14 cellular contexts compared by ENCODE assay signal in genomic region chr10:69303632-69304035, GRCh38. TPM values are rescaled to one million over a fixed set of nuclear protein-coding genes. Genes with fewer than 3 reads are reported as not detected.
DNase-seq lines count a peak whose midpoint lies in the region; ATAC-seq and TF ChIP-seq lines count a peak whose summit lies in the region.
"Had no signal": no experiment of that assay in that cellular context is flagged by ENCODE, and none has a peak within 500 bp of the region (broad histone marks: within the 10 kb centered on the region; RNA-seq: fewer than 3 reads in every experiment).

No MANE protein-coding gene starts in this region.

- CTCF ChIA-PET in PC-3 (lab: Charles Lee): no interaction called here

- no TSS peak for BruUV-seq in PC-3 (replicated peaks; lab: Mats Ljungman, UMichigan)

- H3K4me1 ChIP-seq in PC-3 (ENCODE audit: insufficient read depth, low read length) (peaks cover 10% of the 10 kb centered on the region), upper lobe of right lung (no peaks in the 10 kb centered on the region)
- H3K4me1 ChIP-seq: parathyroid adenoma had no signal

- H3K9me2 ChIP-seq in PC-3 (replicated peaks; ENCODE audit: low read length): no peaks in the 10 kb centered on the region

- H3K9ac ChIP-seq in PC-3 (ENCODE audit: low read length): no peak overlapping the region
- H3K9ac ChIP-seq: parathyroid adenoma had no signal

- no peaks in the 10 kb centered on the region for H3F3A ChIP-seq in PC-3 (ENCODE audit: low read length, unreplicated experiment)

- H3K27me3 ChIP-seq in PC-3 (ENCODE audit: low read length) (no peaks in the 10 kb centered on the region), upper lobe of right lung (no peaks in the 10 kb centered on the region)

- H3K4me2 ChIP-seq in PC-3 (ENCODE audit: low read length): peak overlapping the region; percentile 2; the same call in 1 of the 2 replicates

- H4K20me1 ChIP-seq in PC-3 (ENCODE audit: low read length): no peaks in the 10 kb centered on the region

- ATAC-seq in PC-3 (peak; percentile 53), upper lobe of right lung (peak; percentile 28)

- H2AFZ ChIP-seq in PC-3 (ENCODE audit: low read length): no peak overlapping the region
- H2AFZ ChIP-seq: parathyroid adenoma had no signal

- POLR2A ChIA-PET in PC-3 (lab: Charles Lee; ENCODE audit: unreplicated experiment): interaction anchor here (0.7 kb wide), 1 partner anchor 105 kb away, joined by 5 read pairs; no protein-coding TSS in a partner anchor

- H3K27ac ChIP-seq in PC-3 (ENCODE audit: low read length): no peak overlapping the region
- no peak overlapping the region for H3K27ac ChIP-seq in upper lobe of right lung
- H3K27ac ChIP-seq: parathyroid adenoma had no signal

- no peaks in the 10 kb centered on the region for H3K79me2 ChIP-seq in PC-3 (ENCODE audit: low read length)
- H3K79me2 ChIP-seq: parathyroid adenoma had no signal

- TF ChIP-seq CTCF in PC-3 (conservative IDR thresholded peaks at IDR 0.05; ENCODE audit: low read depth, low read length) (no peak), epithelial cell of esophagus (IDR thresholded peaks at IDR 0.05; ENCODE audit: insufficient read depth, low read depth, low read length, missing control alignments) (no peak), upper lobe of right lung (IDR thresholded peaks at IDR 0.05) (no peak)

- H3K4me3 ChIP-seq in PC-3 (ENCODE audit: low read length) (no peak overlapping the region), epithelial cell of esophagus (ENCODE audit: low read length) (no peak overlapping the region), upper lobe of right lung (no peak overlapping the region)

- DNase-seq in stimulated activated CD4-positive, alpha-beta T cell treated with anti-CD3 and anti-CD28 coated beads, Interleukin-1b, Interleukin-23, amount 100 ng/mL, for 48 hours: peak; percentile 33
- DNase-seq in stimulated activated CD4-positive, alpha-beta T cell treated with anti-CD3 and anti-CD28 coated beads, Interleukin-12 subunit alpha, Interleukin-12 subunit beta, amount 100 ng/mL, for 4 hours: no peak
- peak; percentile 84 for DNase-seq in PC-3
- peak; percentile 62 for DNase-seq in epithelial cell of esophagus (ENCODE audit: low read depth)
- no peak for DNase-seq in upper lobe of right lung
- DNase-seq in activated effector memory CD4-positive, alpha-beta T cell treated with Interleukin-2 at 50 U/mL for 16 hours: no peak
- no peak for DNase-seq in mucosa of gallbladder (ENCODE audit: low spot score)
- no peak for DNase-seq in GOT3 (lab: John Stamatoyannopoulos, UW)
- DNase-seq: activated naive CD4-positive, alpha-beta T cell treated with Interleukin-2 at 50 U/mL for 16 hours; AML-193; NCI-H1417; NCI-H345; small intestine had no signal

- intact Hi-C loops in PC-3 (cut with micrococcal nuclease) (no loop called here), upper lobe of right lung (cut with DNase I) (no loop called here)

- H3K36me3 ChIP-seq in PC-3 (ENCODE audit: low read depth, low read length): no peaks in the 10 kb centered on the region
- H3K36me3 ChIP-seq in upper lobe of right lung: no peaks in the 10 kb centered on the region

- H3K9me3 ChIP-seq in PC-3 (ENCODE audit: low read length): no peaks in the 10 kb centered on the region
- H3K9me3 ChIP-seq in upper lobe of right lung: no peaks in the 10 kb centered on the region

RNA-seq across cellular contexts. Expression of gene HK1, which starts 25.3 kb away (rescaled TPM):
- total RNA-seq in PC-3 (2014; rRNA removed) (189 and 208 TPM in 2 replicates), upper lobe of right lung (84.0 TPM), mucosa of gallbladder (70.7 TPM)

Comparison
In these comparisons a context has a peak if more than half of its experiments do, and no peak if none do; other contexts are left out.
1. DNase-seq: peak in stimulated activated CD4-positive, alpha-beta T cell treated with anti-CD3 and anti-CD28 coated beads, Interleukin-1b, Interleukin-23, amount 100 ng/mL, for 48 hours (single experiment), PC-3 (single experiment) and epithelial cell of esophagus (single experiment); none in stimulated activated CD4-positive, alpha-beta T cell treated with anti-CD3 and anti-CD28 coated beads, Interleukin-12 subunit alpha, Interleukin-12 subunit beta, amount 100 ng/mL, for 4 hours (single experiment), upper lobe of right lung (single experiment), activated effector memory CD4-positive, alpha-beta T cell treated with Interleukin-2 at 50 U/mL for 16 hours (single experiment), mucosa of gallbladder (single experiment) and GOT3 (single experiment).